In the genomic region with DNA sequence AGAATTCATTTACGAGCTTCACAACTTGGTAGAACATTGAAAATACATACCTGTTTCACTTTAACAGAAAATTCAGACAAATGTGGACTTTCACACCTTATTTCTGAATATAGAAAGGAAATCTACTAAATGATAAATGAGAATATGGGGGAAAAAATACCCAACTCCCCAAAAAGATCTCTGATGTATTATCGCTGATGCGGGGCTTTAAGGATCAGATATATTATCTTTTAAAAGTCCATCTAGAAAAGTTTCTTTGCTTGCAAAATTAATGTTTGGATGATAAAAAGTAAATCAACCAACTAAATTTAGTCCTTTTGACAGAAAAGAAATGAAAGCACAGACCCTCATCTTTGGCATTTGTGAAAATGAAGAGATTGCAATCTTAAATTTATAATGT, we compare ENCODE assay signal across 2 cellular contexts.
TF ChIP-seq lines count a peak whose summit lies in the region.

No MANE protein-coding gene starts in this region.

TF ChIP-seq in A549, 52 proteins besides CTCF, POLR2A, EP300 and RAD21:
- peak; percentile 86 for TF ChIP-seq MAFK (IDR thresholded peaks at IDR 0.05; ENCODE audit: partially characterized antibody)
- TF ChIP-seq JUNB (IDR thresholded peaks at IDR 0.05), result no peak
TF ChIP-seq in A549: peak in this region for 1.

TF ChIP-seq in IMR-90, 13 proteins besides CTCF, POLR2A, EP300 and RAD21:
- TF ChIP-seq RFX5 (IDR thresholded peaks at IDR 0.05; ENCODE audit: low read depth, low read length) (no peak), MAFK (IDR thresholded peaks at IDR 0.05; ENCODE audit: low read depth, low read length) (peak; percentile 88)
